In genomic region chr12:64258576-64258975, GRCh38 we compare ENCODE assay signal across 1 cellular context.
TF ChIP-seq lines count a peak whose summit lies in the region.

No MANE protein-coding gene starts in this region.

TF ChIP-seq in HEK293, 187 proteins besides CTCF, POLR2A, EP300 and RAD21 (continued from another document):
- TF ChIP-seq ZNF449 (tag by site-specific recombination; IDR thresholded peaks at IDR 0.05), result no peak
